In genomic region chr1:195898924-195899323, GRCh38 we compare ENCODE assay signal across 14 cellular contexts.
"Had no signal": no experiment of that assay in that cellular context is flagged by ENCODE, and none has a peak within 500 bp of the region (broad histone marks: within the 10 kb centered on the region; RNA-seq: fewer than 3 reads in every experiment).

No MANE protein-coding gene starts in this region.

- H3K4me1 ChIP-seq: gastroesophageal sphincter, neural progenitor cell, sigmoid colon, stomach had no signal

- ATAC-seq: gastroesophageal sphincter, heart right ventricle, left colon had no signal

- H3K4me3 ChIP-seq: gastroesophageal sphincter, heart right ventricle, lung, neural progenitor cell, ovary, sigmoid colon, stomach, testis had no signal

- H3K27ac ChIP-seq: gastroesophageal sphincter, heart right ventricle, neural progenitor cell, ovary, sigmoid colon, stomach, testis had no signal

- DNase-seq: activated CD4-positive, alpha-beta T cell treated with anti-CD3 and anti-CD28 coated beads for 1 hour; activated CD4-positive, alpha-beta T cell treated with anti-CD3 and anti-CD28 coated beads, Interleukin-2, amount 50 U/mL, for 4 hours; activated naive CD4-positive, alpha-beta T cell treated with anti-CD3 and anti-CD28 coated beads, Interleukin-2, amount 10 ng/mL, durations not matched to agents 7 days and 5 days; dermis blood vessel endothelial cell; heart right ventricle; left colon; ovary; sigmoid colon; stimulated activated CD4-positive, alpha-beta T cell treated with anti-CD3 and anti-CD28 coated beads, Interleukin-1b, Interleukin-23, amount 100 ng/mL, for 48 hours; stomach; testis had no signal

- H3K9me3 ChIP-seq: gastroesophageal sphincter, heart right ventricle, ovary, sigmoid colon, stomach, testis had no signal

- H3K27me3 ChIP-seq: gastroesophageal sphincter, heart right ventricle, neural progenitor cell, ovary, sigmoid colon, stomach, testis had no signal

- H3K36me3 ChIP-seq: gastroesophageal sphincter, heart right ventricle, neural progenitor cell, ovary, sigmoid colon, stomach had no signal

- H3K9ac ChIP-seq: neural progenitor cell had no signal

- H3K4me2 ChIP-seq: neural progenitor cell had no signal
